ENCODE assay signal across 1 cellular context in genomic region chr10:1184541-1185415, GRCh38.
TF ChIP-seq lines count a peak whose summit lies in the region.

No MANE protein-coding gene starts in this region.

TF ChIP-seq in HepG2, 621 proteins besides CTCF, POLR2A, EP300 and RAD21 (continued from another document):
- TF ChIP-seq, protein P1, sequence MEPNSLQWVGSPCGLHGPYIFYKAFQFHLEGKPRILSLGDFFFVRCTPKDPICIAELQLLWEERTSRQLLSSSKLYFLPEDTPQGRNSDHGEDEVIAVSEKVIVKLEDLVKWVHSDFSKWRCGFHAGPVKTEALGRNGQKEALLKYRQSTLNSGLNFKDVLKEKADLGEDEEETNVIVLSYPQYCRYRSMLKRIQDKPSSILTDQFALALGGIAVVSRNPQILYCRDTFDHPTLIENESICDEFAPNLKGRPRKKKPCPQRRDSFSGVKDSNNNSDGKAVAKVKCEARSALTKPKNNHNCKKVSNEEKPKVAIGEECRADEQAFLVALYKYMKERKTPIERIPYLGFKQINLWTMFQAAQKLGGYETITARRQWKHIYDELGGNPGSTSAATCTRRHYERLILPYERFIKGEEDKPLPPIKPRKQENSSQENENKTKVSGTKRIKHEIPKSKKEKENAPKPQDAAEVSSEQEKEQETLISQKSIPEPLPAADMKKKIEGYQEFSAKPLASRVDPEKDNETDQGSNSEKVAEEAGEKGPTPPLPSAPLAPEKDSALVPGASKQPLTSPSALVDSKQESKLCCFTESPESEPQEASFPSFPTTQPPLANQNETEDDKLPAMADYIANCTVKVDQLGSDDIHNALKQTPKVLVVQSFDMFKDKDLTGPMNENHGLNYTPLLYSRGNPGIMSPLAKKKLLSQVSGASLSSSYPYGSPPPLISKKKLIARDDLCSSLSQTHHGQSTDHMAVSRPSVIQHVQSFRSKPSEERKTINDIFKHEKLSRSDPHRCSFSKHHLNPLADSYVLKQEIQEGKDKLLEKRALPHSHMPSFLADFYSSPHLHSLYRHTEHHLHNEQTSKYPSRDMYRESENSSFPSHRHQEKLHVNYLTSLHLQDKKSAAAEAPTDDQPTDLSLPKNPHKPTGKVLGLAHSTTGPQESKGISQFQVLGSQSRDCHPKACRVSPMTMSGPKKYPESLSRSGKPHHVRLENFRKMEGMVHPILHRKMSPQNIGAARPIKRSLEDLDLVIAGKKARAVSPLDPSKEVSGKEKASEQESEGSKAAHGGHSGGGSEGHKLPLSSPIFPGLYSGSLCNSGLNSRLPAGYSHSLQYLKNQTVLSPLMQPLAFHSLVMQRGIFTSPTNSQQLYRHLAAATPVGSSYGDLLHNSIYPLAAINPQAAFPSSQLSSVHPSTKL (CRISPR knock-in tag; IDR thresholded peaks at IDR 0.05), result no peak
- TF ChIP-seq, protein P2, sequence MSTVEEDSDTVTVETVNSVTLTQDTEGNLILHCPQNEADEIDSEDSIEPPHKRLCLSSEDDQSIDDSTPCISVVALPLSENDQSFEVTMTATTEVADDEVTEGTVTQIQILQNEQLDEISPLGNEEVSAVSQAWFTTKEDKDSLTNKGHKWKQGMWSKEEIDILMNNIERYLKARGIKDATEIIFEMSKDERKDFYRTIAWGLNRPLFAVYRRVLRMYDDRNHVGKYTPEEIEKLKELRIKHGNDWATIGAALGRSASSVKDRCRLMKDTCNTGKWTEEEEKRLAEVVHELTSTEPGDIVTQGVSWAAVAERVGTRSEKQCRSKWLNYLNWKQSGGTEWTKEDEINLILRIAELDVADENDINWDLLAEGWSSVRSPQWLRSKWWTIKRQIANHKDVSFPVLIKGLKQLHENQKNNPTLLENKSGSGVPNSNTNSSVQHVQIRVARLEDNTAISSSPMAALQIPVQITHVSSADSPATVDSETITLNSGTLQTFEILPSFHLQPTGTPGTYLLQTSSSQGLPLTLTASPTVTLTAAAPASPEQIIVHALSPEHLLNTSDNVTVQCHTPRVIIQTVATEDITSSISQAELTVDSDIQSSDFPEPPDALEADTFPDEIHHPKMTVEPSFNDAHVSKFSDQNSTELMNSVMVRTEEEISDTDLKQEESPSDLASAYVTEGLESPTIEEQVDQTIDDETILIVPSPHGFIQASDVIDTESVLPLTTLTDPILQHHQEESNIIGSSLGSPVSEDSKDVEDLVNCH (CRISPR knock-in tag; IDR thresholded peaks at IDR 0.05), result no peak
- TF ChIP-seq RBAK (CRISPR knock-in tag; IDR thresholded peaks at IDR 0.05) (no peak), ZBTB20 (CRISPR knock-in tag; IDR thresholded peaks at IDR 0.05; ENCODE audit: borderline replicate concordance, low read depth) (no peak), ZNF83 (CRISPR knock-in tag; IDR thresholded peaks at IDR 0.05; ENCODE audit: borderline replicate concordance) (no peak), NR1H2 (CRISPR knock-in tag; IDR thresholded peaks at IDR 0.05; ENCODE audit: borderline replicate concordance, low read depth) (no peak), FOXK2 (IDR thresholded peaks at IDR 0.05) (no peak)
